1 cellular context compared by ENCODE assay signal in the genomic region with DNA sequence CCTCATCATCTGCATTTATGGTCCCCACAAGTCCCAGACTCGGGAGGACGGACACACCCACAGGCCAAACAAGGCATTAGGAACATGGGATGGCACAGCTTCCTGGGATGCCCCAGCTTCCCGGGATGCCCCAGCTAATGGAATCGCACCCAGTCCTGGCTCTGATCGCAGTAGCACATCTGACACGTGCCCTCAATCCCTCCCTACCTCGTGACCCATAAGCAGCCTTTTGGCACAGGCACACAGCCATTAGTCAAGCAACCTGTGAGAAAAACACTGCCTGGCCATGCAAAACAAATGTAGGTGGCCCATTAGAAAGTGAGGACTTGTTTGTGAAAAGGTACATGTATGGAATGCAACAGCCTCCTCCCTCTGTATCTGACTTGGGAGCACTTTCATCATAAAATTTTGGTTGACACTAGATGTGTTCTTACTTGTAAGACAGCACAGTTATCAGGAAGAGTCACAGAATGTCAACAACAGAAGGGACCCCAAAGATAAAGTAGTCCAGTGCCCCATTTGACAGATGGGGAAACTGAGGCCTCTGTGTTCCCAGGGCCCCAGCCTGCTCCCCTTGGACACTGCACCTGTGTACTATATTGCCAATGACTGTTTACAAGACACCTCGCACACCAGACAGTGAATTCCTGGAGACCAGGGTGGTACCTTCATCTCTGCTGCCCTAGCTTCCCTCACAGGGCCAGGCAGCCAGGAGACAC.
TF ChIP-seq lines count a peak whose summit lies in the region.

No MANE protein-coding gene starts in this region.

TF ChIP-seq in K562, 482 proteins besides CTCF, POLR2A, EP300 and RAD21:
- TF ChIP-seq KDM1A (IDR thresholded peaks at IDR 0.05) (0 out of 4 replicates have a peak, but pooled peaks of 1 of the 2 experiments have one; percentile 22), RBM25 (IDR thresholded peaks at IDR 0.05; ENCODE audit: low read depth, low read length, severe bottlenecking) (peak; percentile 81), PHTF2 (CRISPR knock-in tag; IDR thresholded peaks at IDR 0.05) (no peak), BCOR (IDR thresholded peaks at IDR 0.05) (peak; percentile 58)
TF ChIP-seq in K562: peak in this region for 3.
